In the genomic region with DNA sequence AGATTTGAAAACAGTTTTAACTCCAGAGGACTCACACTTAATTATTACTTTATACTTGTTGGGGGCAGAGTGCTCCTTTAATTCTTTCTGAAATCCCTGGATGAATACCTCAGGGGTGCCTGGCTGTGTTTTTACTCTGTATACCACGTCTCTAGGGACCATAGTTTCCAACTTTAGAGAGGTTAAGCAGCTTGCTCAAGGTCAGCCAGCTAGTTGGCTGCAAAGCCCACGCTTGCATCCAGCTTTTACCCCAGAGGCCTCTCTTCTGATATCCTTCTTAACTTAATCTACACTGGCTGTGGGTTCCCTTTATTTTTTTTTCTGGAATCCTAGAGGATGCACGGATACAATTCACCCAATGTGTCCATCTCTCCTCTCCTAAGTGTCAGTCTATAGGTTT, we compare ENCODE assay signal across 1 cellular context.
TF ChIP-seq lines count a peak whose summit lies in the region.

No MANE protein-coding gene starts in this region.

TF ChIP-seq in H1, 55 proteins besides CTCF, POLR2A, EP300 and RAD21 (continued from another document):
- TF ChIP-seq, protein P1, sequence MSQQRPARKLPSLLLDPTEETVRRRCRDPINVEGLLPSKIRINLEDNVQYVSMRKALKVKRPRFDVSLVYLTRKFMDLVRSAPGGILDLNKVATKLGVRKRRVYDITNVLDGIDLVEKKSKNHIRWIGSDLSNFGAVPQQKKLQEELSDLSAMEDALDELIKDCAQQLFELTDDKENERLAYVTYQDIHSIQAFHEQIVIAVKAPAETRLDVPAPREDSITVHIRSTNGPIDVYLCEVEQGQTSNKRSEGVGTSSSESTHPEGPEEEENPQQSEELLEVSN (IDR thresholded peaks at IDR 0.05) = no peak
- no peak for TF ChIP-seq PHF8 (conservative IDR thresholded peaks at IDR 0.05; ENCODE audit: low read depth, low read length)
- no peak for TF ChIP-seq TCF12 (IDR thresholded peaks at IDR 0.05; ENCODE audit: low read depth, low read length)
